ENCODE assay signal across 17 cellular contexts in the genomic region with DNA sequence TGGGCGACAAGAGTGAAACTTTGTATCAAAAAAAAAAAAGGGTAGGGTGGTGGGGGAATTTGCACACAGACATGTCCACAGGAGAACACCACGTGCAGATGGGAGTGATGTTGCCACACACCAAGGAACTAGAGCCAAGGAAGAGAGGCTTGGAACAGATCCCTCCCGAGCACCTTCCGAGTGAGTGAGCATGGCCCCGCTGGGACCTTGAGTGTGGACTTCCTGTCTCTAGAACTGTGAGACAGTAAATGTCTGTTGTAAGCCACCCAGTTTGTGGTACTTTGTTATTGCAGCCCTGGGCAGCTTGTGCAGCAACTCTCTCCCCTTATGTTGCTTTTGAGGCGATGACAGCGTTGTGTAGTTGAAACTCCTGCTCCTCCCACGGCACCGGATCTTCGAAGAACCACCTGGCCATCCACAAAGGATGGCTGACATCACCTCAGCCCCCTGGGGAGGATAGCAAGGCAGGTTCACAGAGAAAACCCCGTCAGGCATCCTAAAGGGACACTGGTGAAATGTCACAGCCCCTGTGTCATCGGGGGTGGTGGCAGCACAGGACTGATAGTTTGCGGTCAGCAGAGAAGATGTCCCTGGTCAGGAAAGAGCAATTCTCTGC. TPM values are rescaled to one million over a fixed set of nuclear protein-coding genes. Genes with fewer than 3 reads are reported as not detected.
DNase-seq lines count a peak whose midpoint lies in the region; ATAC-seq, FAIRE-seq and TF ChIP-seq lines count a peak whose summit lies in the region.
"Had no signal": no experiment of that assay in that cellular context is flagged by ENCODE, and none has a peak within 500 bp of the region (broad histone marks: within the 10 kb centered on the region; RNA-seq: fewer than 3 reads in every experiment).

No MANE protein-coding gene starts in this region.

- H3F3A ChIP-seq in GM23248 (ENCODE audit: insufficient read depth) = peaks cover 30% of the 10 kb centered on the region

- H3K27ac ChIP-seq in A549 (peak overlapping the region; percentile 79 to 93), GM23248 (0 out of 2 replicates have a peak overlapping the region, but pooled peaks have one; percentile 19), liver (ENCODE audit: low read depth in 1 of 2, low read length in 2 of 2) (peak overlapping the region; percentile 68 to 96)

- H3K4me1 Mint-ChIP-seq in mesothelial cell of epicardium = peaks cover 32% of the 10 kb centered on the region

- DNase-seq in A549 (ENCODE audit: low read depth in 1 of 2, low spot score in 1 of 2) (no peak), GM23248 (peak; percentile 90), amniotic epithelial cell (ENCODE audit: low read depth) (peak; percentile 94), SIG-M5 (lab: John Stamatoyannopoulos, UW) (no peak), mesothelial cell of epicardium (ENCODE audit: low spot score in 2 of 2, unreplicated experiment in 2 of 2) (no peak), T-helper 2 cell (no peak), amygdala (lab: John Stamatoyannopoulos, UW) (no peak)
- DNase-seq: activated CD8-positive, alpha-beta memory T cell treated with anti-CD3 and anti-CD28 coated beads, Interleukin-2, amount 10 ng/mL, durations not matched to agents 7 days and 5 days; activated naive CD8-positive, alpha-beta T cell treated with anti-CD3 and anti-CD28 coated beads for 36 hours; C1 segment of cervical spinal cord; GDM1; hypothalamus; pancreas; stimulated activated naive B cell treated with anti-CD40 and anti-IgM and Interleukin-4, amounts not matched to agents 10 μg/mL and 1 μg/mL and 100 μg/mL, for 72 hours had no signal

- H3K4me1 ChIP-seq in A549 (peaks cover 66% of the 10 kb centered on the region), GM23248 (ENCODE audit: insufficient read depth) (peaks cover 39% of the 10 kb centered on the region), liver (ENCODE audit: control insufficient read depth in 4 of 4, insufficient read depth in 4 of 4, low read length in 3 of 4) (peaks cover 6 to 37% (median 17%) of the 10 kb centered on the region in 4 donors)

- H3K79me2 ChIP-seq in GM23248 (ENCODE audit: insufficient read depth) = no peaks in the 10 kb centered on the region

- TF ChIP-seq RAD21 in A549 (conservative IDR thresholded peaks at IDR 0.05 in 1 of 2, IDR thresholded peaks at IDR 0.05 in 1 of 2) = no peak
- peak in 1 of 2 donors; percentile 14 for TF ChIP-seq RAD21 in liver (IDR thresholded peaks at IDR 0.05)

- ATAC-seq in A549 = no peak
- ATAC-seq: activated CD8-positive, alpha-beta memory T cell treated with anti-CD3 and anti-CD28 coated beads, Interleukin-2, amount 10 ng/mL, durations not matched to agents 7 days and 5 days; K562; stimulated activated naive B cell treated with anti-CD40 and anti-IgM and Interleukin-4, amounts not matched to agents 10 μg/mL and 1 μg/mL and 100 μg/mL, for 72 hours had no signal

- H3K9me2 ChIP-seq in GM23248 (ENCODE audit: insufficient read depth) = no peaks in the 10 kb centered on the region

- H3K4me3 ChIP-seq in A549 (no peak overlapping the region), GM23248 (no peak overlapping the region), liver (ENCODE audit: low read depth in 1 of 3, low read length in 3 of 3) (peak overlapping the region in 1 of 3 donors; percentile 22)
- H3K4me3 ChIP-seq: K562, pancreas had no signal

- FAIRE-seq in A549 (lab: Jason Lieb, UNC) = no peak
- FAIRE-seq: K562, pancreas had no signal

- no peak for TF ChIP-seq EP300 in A549 (IDR thresholded peaks at IDR 0.05)

- H3K36me3 ChIP-seq in GM23248 (ENCODE audit: low read depth) (no peaks in the 10 kb centered on the region), liver (ENCODE audit: control insufficient read depth in 4 of 4, insufficient read depth in 3 of 4, low read depth in 1 of 4, low read length in 3 of 4) (no peaks in the 10 kb centered on the region)
- H3K36me3 ChIP-seq: pancreas had no signal

- CTCF ChIA-PET in A549 (lab: Yijun Ruan, JAX) = interaction anchor here (0.7 to 3.7 kb wide), 4 partner anchors 13 to 219 kb away, joined by 3 to 21 read pairs (median 4); partner anchors contain the start of gene HSPA2

- no peak for TF ChIP-seq POLR2A in A549 (IDR thresholded peaks at IDR 0.05; ENCODE audit: low read length)

- POLR2A ChIA-PET in A549 (lab: Yijun Ruan, JAX) = interaction anchor here (0.6 to 1.1 kb wide), 2 partner anchors 25 to 109 kb away, joined by 3 read pairs; partner anchors contain the start of gene HSPA2

- H3K27ac Mint-ChIP-seq in mesothelial cell of epicardium = no peak overlapping the region
- H3K27ac Mint-ChIP-seq: activated CD8-positive, alpha-beta memory T cell treated with anti-CD3 and anti-CD28 coated beads, Interleukin-2, amount 10 ng/mL, durations not matched to agents 7 days and 5 days; activated naive CD8-positive, alpha-beta T cell treated with anti-CD3 and anti-CD28 coated beads for 36 hours; memory B cell; stimulated activated naive B cell treated with anti-CD40 and anti-IgM and Interleukin-4, amounts not matched to agents 10 μg/mL and 1 μg/mL and 100 μg/mL, for 72 hours had no signal

- 86% methylated on average over 13 of the region's 13 CpGs for WGBS in A549 (ENCODE audit: missing lambda C conversion rate)
- WGBS in GM23248 (ENCODE audit: low coverage in 1 of 2, low lambda C conversion rate in 2 of 2, missing lambda C conversion rate in 2 of 2), 2 experiments = 24 to 36% methylated on average over 12 to 13 of the region's 13 CpGs
- WGBS in liver = 44% methylated on average over 13 of the region's 13 CpGs

- H4K20me1 ChIP-seq in GM23248 (ENCODE audit: insufficient read depth) = no peaks in the 10 kb centered on the region

- H2AFZ ChIP-seq in GM23248 = no peak overlapping the region

- H3K27me3 ChIP-seq in GM23248 (replicated peaks; ENCODE audit: insufficient read depth) (no peaks in the 10 kb centered on the region), liver (ENCODE audit: control insufficient read depth in 4 of 4, insufficient read depth in 4 of 4, low read length in 3 of 4) (no peaks in the 10 kb centered on the region)
- H3K27me3 ChIP-seq: pancreas had no signal

- H3K4me3 Mint-ChIP-seq in mesothelial cell of epicardium = no peak overlapping the region
- H3K4me3 Mint-ChIP-seq: activated CD8-positive, alpha-beta memory T cell treated with anti-CD3 and anti-CD28 coated beads, Interleukin-2, amount 10 ng/mL, durations not matched to agents 7 days and 5 days; activated naive CD8-positive, alpha-beta T cell treated with anti-CD3 and anti-CD28 coated beads for 36 hours; memory B cell; stimulated activated naive B cell treated with anti-CD40 and anti-IgM and Interleukin-4, amounts not matched to agents 10 μg/mL and 1 μg/mL and 100 μg/mL, for 72 hours had no signal

- peaks cover 3% of the 10 kb centered on the region for H3K9me3 Mint-ChIP-seq in mesothelial cell of epicardium
- H3K9me3 Mint-ChIP-seq: activated naive CD8-positive, alpha-beta T cell treated with anti-CD3 and anti-CD28 coated beads for 36 hours; memory B cell; stimulated activated naive B cell treated with anti-CD40 and anti-IgM and Interleukin-4, amounts not matched to agents 10 μg/mL and 1 μg/mL and 100 μg/mL, for 72 hours had no signal

- H3K9me3 ChIP-seq in A549 = no peaks in the 10 kb centered on the region
- no peaks in the 10 kb centered on the region for H3K9me3 ChIP-seq in GM23248 (ENCODE audit: low read depth)
- H3K9me3 ChIP-seq in liver (ENCODE audit: control insufficient read depth in 4 of 4, low read length in 3 of 4) = no peaks in the 10 kb centered on the region
- H3K9me3 ChIP-seq: pancreas had no signal

- H3K4me2 ChIP-seq in A549 = peak overlapping the region; percentile 73
- peak overlapping the region; percentile 5 for H3K4me2 ChIP-seq in GM23248 (ENCODE audit: unreplicated experiment)

- H3K27me3 Mint-ChIP-seq in mesothelial cell of epicardium (ENCODE audit: low read depth) = no peaks in the 10 kb centered on the region

- peak overlapping the region; percentile 21; the same call in 1 of the 2 replicates for H3K9ac ChIP-seq in GM23248
- H3K9ac ChIP-seq in liver (ENCODE audit: low read depth in 1 of 2, low read length in 2 of 2) = no peak overlapping the region

- in situ Hi-C loops in GM23248 (cut with MboI) = no loop called here

- no peaks in the 10 kb centered on the region for H3K36me3 Mint-ChIP-seq in mesothelial cell of epicardium
- H3K36me3 Mint-ChIP-seq: activated CD8-positive, alpha-beta memory T cell treated with anti-CD3 and anti-CD28 coated beads, Interleukin-2, amount 10 ng/mL, durations not matched to agents 7 days and 5 days; activated naive CD8-positive, alpha-beta T cell treated with anti-CD3 and anti-CD28 coated beads for 36 hours; memory B cell; stimulated activated naive B cell treated with anti-CD40 and anti-IgM and Interleukin-4, amounts not matched to agents 10 μg/mL and 1 μg/mL and 100 μg/mL, for 72 hours had no signal

- TF ChIP-seq CTCF in A549 (IDR thresholded peaks at IDR 0.05) (no peak), liver (IDR thresholded peaks at IDR 0.05; ENCODE audit: low read depth, low read length, missing input control) (no peak), mesothelial cell of epicardium (IDR thresholded peaks at IDR 0.05; ENCODE audit: unreplicated experiment) (no peak)

TF ChIP-seq in A549, 52 proteins besides CTCF, POLR2A, EP300 and RAD21 (continues in another document):
- no peak for TF ChIP-seq RNF2 (IDR thresholded peaks at IDR 0.05; ENCODE audit: borderline replicate concordance, low read depth)
- TF ChIP-seq JUN (IDR thresholded peaks at IDR 0.05) = no peak
- no peak for TF ChIP-seq MAX (IDR thresholded peaks at IDR 0.05)
- TF ChIP-seq HDAC2 (IDR thresholded peaks at IDR 0.05) = no peak

TF ChIP-seq in liver, 16 proteins besides CTCF, POLR2A, EP300 and RAD21 (continues in another document):
- TF ChIP-seq EGR1 (IDR thresholded peaks at IDR 0.05; ENCODE audit: low read depth in 2 of 2) (peak in 1 of 2 donors; percentile 7), YY1 (IDR thresholded peaks at IDR 0.05) (peak; percentile 63), FOXA2 (IDR thresholded peaks at IDR 0.05) (peak; percentile 19), ATF3 (IDR thresholded peaks at IDR 0.05) (no peak), JUND (IDR thresholded peaks at IDR 0.05) (peak in 1 of 2 donors; percentile 35), HNF4A (conservative IDR thresholded peaks at IDR 0.05) (peak; percentile 46 to 65)

RNA-seq across cellular contexts. Expression of gene PLEKHG3, which starts 54.7 kb away (rescaled TPM):
- polyA plus RNA-seq in A549 (2011; rRNA removed) (29.8 and 30.5 TPM in 2 replicates), A549 (2017; fragmentation: RNase III; extraction: RNeasy Plus Mini Kit Qiagen cat#74134 plus additional on column Dnase treatment) (21.9 to 26.4 TPM (median 23.2 TPM) in 3 replicates), GM23248 (2016; fragmentation: Nextera tagmentation; extraction: Ambion mirVana) (2.1 and 2.4 TPM in 2 replicates), liver (10 to 100 TPM in 1 of 2 donors, 1 to 10 TPM in 1; 8.4 to 21.3 TPM)
- 23.4 and 33.9 TPM in 2 replicates for polyA plus RNA-seq in A549 (2012; cell fraction: cytosol; rRNA removed)
- polyA plus RNA-seq in A549 (2012; cell fraction: nucleus; rRNA removed) = 69.3 and 101 TPM in 2 replicates
- 46.3 and 47.5 TPM in 2 replicates for polyA minus RNA-seq in A549 (2011; rRNA and poly(A)+ RNA removed)
- 4.6 and 6.9 TPM in 2 replicates for total RNA-seq in GM23248 (2014; rRNA removed; shearing (Covaris generic))
- total RNA-seq in liver (10 to 100 TPM; 14.5 to 14.7 TPM), mesothelial cell of epicardium (141 to 142 TPM (median 142 TPM) in 3 replicates)

Comparison
In these comparisons a context has a peak if more than half of its experiments do, and no peak if none do; other contexts are left out.
1. DNase-seq: peak in GM23248 (single experiment) and amniotic epithelial cell (single experiment); none in A549 (0 of 2), SIG-M5 (single experiment), mesothelial cell of epicardium (0 of 2), T-helper 2 cell (0 of 5) and amygdala (0 of 56).
2. H3K27ac ChIP-seq: peak in every context shown above with its lines; median percentile 86 in A549; 82 in liver; 19 in GM23248.